ENCODE assay signal across 1 cellular context in the genomic region with DNA sequence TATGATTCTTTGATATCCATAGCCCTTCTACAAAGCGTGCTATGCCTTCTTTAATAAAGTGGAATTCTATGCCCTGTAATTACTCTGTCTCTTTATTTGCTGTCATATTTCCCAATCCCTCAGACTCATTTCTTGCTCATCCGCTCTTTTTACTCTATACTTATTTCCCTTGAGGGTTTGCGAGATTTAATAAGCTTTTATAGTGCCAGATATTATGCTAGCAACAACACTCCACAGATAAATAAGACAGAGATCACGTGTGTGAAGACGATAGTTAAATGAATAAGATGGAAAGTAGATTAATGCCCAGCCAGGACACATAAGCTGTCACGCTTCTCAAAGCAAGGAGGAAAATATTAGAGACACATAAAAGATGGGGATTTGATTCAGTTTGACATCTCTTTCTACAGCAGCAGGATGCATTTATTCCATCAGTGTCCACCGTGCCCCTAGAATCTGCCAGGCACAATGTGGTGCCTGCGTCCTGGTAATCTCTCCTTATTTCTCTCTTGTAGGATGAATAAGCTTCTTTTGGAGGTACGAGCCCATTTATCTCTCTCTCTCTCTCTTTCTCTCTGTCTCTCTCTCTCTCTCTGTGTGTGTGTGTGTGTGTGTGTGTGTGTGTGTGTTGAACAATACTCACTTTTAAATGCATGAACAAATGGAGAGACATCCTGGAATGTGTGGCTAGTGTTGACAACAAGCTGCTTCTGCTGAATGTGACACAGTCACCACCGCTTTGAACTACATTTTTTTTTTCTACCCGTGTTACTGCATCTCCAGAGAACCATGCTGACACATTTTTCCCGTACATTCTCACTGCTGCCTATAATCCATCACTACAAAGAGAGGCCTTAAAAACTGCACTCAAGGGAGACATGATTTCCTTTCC.
TF ChIP-seq lines count a peak whose summit lies in the region.

No MANE protein-coding gene starts in this region.

TF ChIP-seq in HepG2, 621 proteins besides CTCF, POLR2A, EP300 and RAD21:
- TF ChIP-seq ZNF646 (CRISPR knock-in tag; IDR thresholded peaks at IDR 0.05): peak; percentile 62; the same call in 1 of the 2 replicates
- peak; percentile 28; the same call in 1 of the 2 replicates for TF ChIP-seq HMG20A (CRISPR knock-in tag; IDR thresholded peaks at IDR 0.05; ENCODE audit: borderline replicate concordance)
- no peak for TF ChIP-seq MLXIP (CRISPR knock-in tag; IDR thresholded peaks at IDR 0.05; ENCODE audit: borderline replicate concordance)
- no peak for TF ChIP-seq EHMT2 (IDR thresholded peaks at IDR 0.05; ENCODE audit: borderline replicate concordance, low read depth, low read length)
- TF ChIP-seq, protein P1, sequence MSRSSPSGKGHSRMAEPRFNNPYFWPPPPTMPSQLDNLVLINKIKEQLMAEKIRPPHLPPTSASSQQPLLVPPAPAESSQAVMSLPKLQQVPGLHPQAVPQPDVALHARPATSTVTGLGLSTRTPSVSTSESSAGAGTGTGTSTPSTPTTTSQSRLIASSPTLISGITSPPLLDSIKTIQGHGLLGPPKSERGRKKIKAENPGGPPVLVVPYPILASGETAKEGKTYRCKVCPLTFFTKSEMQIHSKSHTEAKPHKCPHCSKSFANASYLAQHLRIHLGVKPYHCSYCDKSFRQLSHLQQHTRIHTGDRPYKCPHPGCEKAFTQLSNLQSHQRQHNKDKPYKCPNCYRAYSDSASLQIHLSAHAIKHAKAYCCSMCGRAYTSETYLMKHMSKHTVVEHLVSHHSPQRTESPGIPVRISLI (CRISPR knock-in tag; IDR thresholded peaks at IDR 0.05; ENCODE audit: borderline replicate concordance): peak; percentile 54; the same call in 1 of the 2 replicates
- peak; percentile 26; the same call in 1 of the 2 replicates for TF ChIP-seq SAP130 (CRISPR knock-in tag; IDR thresholded peaks at IDR 0.05; ENCODE audit: low read depth)
- peak; percentile 72 for TF ChIP-seq TEAD3 (CRISPR knock-in tag; optimal IDR thresholded peaks at IDR 0.05; ENCODE audit: borderline replicate concordance)
- TF ChIP-seq NFRKB (IDR thresholded peaks at IDR 0.05): no peak
- TF ChIP-seq FOXA3 (CRISPR knock-in tag; IDR thresholded peaks at IDR 0.05): peak; percentile 30; the same call in 1 of the 2 replicates
- peak; percentile 15; the same call in 1 of the 2 replicates for TF ChIP-seq BHLHE40 (IDR thresholded peaks at IDR 0.05; ENCODE audit: low read length)
- no peak for TF ChIP-seq STAT6 (CRISPR knock-in tag; IDR thresholded peaks at IDR 0.05; ENCODE audit: borderline replicate concordance)
- TF ChIP-seq, protein P2, sequence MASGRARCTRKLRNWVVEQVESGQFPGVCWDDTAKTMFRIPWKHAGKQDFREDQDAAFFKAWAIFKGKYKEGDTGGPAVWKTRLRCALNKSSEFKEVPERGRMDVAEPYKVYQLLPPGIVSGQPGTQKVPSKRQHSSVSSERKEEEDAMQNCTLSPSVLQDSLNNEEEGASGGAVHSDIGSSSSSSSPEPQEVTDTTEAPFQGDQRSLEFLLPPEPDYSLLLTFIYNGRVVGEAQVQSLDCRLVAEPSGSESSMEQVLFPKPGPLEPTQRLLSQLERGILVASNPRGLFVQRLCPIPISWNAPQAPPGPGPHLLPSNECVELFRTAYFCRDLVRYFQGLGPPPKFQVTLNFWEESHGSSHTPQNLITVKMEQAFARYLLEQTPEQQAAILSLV (CRISPR knock-in tag; IDR thresholded peaks at IDR 0.05; ENCODE audit: borderline replicate concordance): no peak
- TF ChIP-seq SOX5 (CRISPR knock-in tag; IDR thresholded peaks at IDR 0.05; ENCODE audit: borderline replicate concordance): peak; percentile 46; the same call in 1 of the 2 replicates
- TF ChIP-seq, protein P3, sequence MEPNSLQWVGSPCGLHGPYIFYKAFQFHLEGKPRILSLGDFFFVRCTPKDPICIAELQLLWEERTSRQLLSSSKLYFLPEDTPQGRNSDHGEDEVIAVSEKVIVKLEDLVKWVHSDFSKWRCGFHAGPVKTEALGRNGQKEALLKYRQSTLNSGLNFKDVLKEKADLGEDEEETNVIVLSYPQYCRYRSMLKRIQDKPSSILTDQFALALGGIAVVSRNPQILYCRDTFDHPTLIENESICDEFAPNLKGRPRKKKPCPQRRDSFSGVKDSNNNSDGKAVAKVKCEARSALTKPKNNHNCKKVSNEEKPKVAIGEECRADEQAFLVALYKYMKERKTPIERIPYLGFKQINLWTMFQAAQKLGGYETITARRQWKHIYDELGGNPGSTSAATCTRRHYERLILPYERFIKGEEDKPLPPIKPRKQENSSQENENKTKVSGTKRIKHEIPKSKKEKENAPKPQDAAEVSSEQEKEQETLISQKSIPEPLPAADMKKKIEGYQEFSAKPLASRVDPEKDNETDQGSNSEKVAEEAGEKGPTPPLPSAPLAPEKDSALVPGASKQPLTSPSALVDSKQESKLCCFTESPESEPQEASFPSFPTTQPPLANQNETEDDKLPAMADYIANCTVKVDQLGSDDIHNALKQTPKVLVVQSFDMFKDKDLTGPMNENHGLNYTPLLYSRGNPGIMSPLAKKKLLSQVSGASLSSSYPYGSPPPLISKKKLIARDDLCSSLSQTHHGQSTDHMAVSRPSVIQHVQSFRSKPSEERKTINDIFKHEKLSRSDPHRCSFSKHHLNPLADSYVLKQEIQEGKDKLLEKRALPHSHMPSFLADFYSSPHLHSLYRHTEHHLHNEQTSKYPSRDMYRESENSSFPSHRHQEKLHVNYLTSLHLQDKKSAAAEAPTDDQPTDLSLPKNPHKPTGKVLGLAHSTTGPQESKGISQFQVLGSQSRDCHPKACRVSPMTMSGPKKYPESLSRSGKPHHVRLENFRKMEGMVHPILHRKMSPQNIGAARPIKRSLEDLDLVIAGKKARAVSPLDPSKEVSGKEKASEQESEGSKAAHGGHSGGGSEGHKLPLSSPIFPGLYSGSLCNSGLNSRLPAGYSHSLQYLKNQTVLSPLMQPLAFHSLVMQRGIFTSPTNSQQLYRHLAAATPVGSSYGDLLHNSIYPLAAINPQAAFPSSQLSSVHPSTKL (CRISPR knock-in tag; IDR thresholded peaks at IDR 0.05): peak; percentile 33; the same call in 1 of the 2 replicates
- no peak for TF ChIP-seq SOX13 (IDR thresholded peaks at IDR 0.05)
- peak in 1 of 2 experiments; percentile 28; a peak in 1 of 4 replicates for TF ChIP-seq SOX13 (CRISPR knock-in tag; conservative IDR thresholded peaks at IDR 0.05 in 1 of 2, IDR thresholded peaks at IDR 0.05 in 1 of 2)
- TF ChIP-seq NFE2 (CRISPR knock-in tag; IDR thresholded peaks at IDR 0.05): no peak
- TF ChIP-seq ZNF12 (CRISPR knock-in tag; IDR thresholded peaks at IDR 0.05): 0 out of 2 replicates have a peak, but pooled peaks have one; percentile 46
- TF ChIP-seq RXRB (CRISPR knock-in tag; IDR thresholded peaks at IDR 0.05; ENCODE audit: borderline replicate concordance): no peak
